1 cellular context compared by ENCODE assay signal in the genomic region with DNA sequence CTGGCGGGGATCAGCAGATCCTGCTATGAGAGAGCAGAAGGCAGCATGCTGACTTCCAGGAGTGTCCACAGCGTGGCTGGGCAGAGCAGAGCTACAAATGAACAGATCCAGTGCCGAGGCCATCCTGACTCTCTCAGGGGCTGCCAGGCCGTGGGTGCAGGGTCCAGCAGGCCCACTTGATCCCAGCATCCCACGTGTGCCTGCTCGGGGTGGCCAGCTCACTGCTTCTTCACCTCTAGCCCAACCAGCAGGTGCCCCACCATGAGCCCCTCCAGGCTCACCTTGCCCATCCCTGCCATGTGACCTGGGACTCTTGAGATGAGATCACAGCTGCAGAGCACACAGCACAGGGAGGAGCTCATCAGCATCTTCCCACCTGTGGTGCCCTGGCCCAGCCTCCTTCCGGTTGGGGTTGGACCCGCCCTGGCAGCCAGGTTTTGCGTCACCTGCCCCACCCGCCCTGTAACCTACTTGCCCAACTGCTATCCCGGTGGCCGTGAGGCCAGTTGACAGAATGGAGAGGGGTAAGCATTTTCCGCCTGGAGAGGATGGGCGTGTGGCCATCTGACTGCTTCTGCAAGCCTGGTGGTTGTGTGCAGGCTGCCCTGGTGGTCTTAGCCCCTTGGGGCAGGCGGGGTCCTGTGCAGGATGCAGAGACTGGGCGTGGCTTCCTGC.
A peak's percentile ranks its signal among the peaks of the same experiment; 100 is the strongest.
TF ChIP-seq lines count a peak whose summit lies in the region.

No MANE protein-coding gene starts in this region.

TF ChIP-seq in K562, 482 proteins besides CTCF, POLR2A, EP300 and RAD21 (continued from another document):
- TF ChIP-seq, protein P1, sequence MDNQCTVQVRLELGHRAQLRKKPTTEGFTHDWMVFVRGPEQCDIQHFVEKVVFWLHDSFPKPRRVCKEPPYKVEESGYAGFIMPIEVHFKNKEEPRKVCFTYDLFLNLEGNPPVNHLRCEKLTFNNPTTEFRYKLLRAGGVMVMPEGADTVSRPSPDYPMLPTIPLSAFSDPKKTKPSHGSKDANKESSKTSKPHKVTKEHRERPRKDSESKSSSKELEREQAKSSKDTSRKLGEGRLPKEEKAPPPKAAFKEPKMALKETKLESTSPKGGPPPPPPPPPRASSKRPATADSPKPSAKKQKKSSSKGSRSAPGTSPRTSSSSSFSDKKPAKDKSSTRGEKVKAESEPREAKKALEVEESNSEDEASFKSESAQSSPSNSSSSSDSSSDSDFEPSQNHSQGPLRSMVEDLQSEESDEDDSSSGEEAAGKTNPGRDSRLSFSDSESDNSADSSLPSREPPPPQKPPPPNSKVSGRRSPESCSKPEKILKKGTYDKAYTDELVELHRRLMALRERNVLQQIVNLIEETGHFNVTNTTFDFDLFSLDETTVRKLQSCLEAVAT (IDR thresholded peaks at IDR 0.05) = no peak
- peak; percentile 25 for TF ChIP-seq HMGN3 (IDR thresholded peaks at IDR 0.05; ENCODE audit: borderline replicate concordance, extremely low read depth, insufficient read length, low read depth, low read length)
- TF ChIP-seq ZBED1 (IDR thresholded peaks at IDR 0.05) = no peak
- TF ChIP-seq RBM39 (optimal IDR thresholded peaks at IDR 0.05; ENCODE audit: low read depth, low read length) = no peak
- TF ChIP-seq ZNF23 (CRISPR knock-in tag; IDR thresholded peaks at IDR 0.05) = no peak
- no peak for TF ChIP-seq SMARCC2 (IDR thresholded peaks at IDR 0.05; ENCODE audit: low read depth)
- no peak for TF ChIP-seq KHSRP (IDR thresholded peaks at IDR 0.05)
- no peak for TF ChIP-seq ZNF316 (IDR thresholded peaks at IDR 0.05)
- TF ChIP-seq POLR2G (IDR thresholded peaks at IDR 0.05; ENCODE audit: low read depth, low read length) = 0 out of 2 replicates have a peak, but pooled peaks have one; percentile 48
- no peak for TF ChIP-seq ZNF764 (CRISPR knock-in tag; IDR thresholded peaks at IDR 0.05; ENCODE audit: low read depth)
- TF ChIP-seq DDX20 (tag; IDR thresholded peaks at IDR 0.05; ENCODE audit: low read depth) = no peak
- no peak for TF ChIP-seq ZZZ3 (IDR thresholded peaks at IDR 0.05)
- no peak for TF ChIP-seq HLTF (IDR thresholded peaks at IDR 0.05)
- no peak for TF ChIP-seq SAFB2 (IDR thresholded peaks at IDR 0.05; ENCODE audit: borderline replicate concordance, low read depth, low read length, severe bottlenecking)
- TF ChIP-seq, protein P2, sequence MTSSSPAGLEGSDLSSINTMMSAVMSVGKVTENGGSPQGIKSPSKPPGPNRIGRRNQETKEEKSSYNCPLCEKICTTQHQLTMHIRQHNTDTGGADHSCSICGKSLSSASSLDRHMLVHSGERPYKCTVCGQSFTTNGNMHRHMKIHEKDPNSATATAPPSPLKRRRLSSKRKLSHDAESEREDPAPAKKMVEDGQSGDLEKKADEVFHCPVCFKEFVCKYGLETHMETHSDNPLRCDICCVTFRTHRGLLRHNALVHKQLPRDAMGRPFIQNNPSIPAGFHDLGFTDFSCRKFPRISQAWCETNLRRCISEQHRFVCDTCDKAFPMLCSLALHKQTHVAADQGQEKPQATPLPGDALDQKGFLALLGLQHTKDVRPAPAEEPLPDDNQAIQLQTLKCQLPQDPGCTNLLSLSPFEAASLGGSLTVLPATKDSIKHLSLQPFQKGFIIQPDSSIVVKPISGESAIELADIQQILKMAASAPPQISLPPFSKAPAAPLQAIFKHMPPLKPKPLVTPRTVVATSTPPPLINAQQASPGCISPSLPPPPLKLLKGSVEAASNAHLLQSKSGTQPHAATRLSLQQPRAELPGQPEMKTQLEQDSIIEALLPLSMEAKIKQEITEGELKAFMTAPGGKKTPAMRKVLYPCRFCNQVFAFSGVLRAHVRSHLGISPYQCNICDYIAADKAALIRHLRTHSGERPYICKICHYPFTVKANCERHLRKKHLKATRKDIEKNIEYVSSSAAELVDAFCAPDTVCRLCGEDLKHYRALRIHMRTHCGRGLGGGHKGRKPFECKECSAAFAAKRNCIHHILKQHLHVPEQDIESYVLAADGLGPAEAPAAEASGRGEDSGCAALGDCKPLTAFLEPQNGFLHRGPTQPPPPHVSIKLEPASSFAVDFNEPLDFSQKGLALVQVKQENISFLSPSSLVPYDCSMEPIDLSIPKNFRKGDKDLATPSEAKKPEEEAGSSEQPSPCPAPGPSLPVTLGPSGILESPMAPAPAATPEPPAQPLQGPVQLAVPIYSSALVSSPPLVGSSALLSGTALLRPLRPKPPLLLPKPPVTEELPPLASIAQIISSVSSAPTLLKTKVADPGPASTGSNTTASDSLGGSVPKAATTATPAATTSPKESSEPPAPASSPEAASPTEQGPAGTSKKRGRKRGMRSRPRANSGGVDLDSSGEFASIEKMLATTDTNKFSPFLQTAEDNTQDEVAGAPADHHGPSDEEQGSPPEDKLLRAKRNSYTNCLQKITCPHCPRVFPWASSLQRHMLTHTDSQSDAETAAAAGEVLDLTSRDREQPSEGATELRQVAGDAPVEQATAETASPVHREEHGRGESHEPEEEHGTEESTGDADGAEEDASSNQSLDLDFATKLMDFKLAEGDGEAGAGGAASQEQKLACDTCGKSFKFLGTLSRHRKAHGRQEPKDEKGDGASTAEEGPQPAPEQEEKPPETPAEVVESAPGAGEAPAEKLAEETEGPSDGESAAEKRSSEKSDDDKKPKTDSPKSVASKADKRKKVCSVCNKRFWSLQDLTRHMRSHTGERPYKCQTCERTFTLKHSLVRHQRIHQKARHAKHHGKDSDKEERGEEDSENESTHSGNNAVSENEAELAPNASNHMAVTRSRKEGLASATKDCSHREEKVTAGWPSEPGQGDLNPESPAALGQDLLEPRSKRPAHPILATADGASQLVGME (CRISPR knock-in tag; IDR thresholded peaks at IDR 0.05) = 0 out of 2 replicates have a peak, but pooled peaks have one; percentile 24
- no peak for TF ChIP-seq FOSL1 (tag; conservative IDR thresholded peaks at IDR 0.05)
- TF ChIP-seq, protein P3, sequence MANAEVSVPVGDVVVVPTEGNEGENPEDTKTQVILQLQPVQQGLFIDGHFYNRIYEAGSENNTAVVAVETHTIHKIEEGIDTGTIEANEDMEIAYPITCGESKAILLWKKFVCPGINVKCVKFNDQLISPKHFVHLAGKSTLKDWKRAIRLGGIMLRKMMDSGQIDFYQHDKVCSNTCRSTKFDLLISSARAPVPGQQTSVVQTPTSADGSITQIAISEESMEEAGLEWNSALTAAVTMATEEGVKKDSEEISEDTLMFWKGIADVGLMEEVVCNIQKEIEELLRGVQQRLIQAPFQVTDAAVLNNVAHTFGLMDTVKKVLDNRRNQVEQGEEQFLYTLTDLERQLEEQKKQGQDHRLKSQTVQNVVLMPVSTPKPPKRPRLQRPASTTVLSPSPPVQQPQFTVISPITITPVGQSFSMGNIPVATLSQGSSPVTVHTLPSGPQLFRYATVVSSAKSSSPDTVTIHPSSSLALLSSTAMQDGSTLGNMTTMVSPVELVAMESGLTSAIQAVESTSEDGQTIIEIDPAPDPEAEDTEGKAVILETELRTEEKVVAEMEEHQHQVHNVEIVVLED (CRISPR knock-in tag; IDR thresholded peaks at IDR 0.05) = no peak
- TF ChIP-seq, protein P4, sequence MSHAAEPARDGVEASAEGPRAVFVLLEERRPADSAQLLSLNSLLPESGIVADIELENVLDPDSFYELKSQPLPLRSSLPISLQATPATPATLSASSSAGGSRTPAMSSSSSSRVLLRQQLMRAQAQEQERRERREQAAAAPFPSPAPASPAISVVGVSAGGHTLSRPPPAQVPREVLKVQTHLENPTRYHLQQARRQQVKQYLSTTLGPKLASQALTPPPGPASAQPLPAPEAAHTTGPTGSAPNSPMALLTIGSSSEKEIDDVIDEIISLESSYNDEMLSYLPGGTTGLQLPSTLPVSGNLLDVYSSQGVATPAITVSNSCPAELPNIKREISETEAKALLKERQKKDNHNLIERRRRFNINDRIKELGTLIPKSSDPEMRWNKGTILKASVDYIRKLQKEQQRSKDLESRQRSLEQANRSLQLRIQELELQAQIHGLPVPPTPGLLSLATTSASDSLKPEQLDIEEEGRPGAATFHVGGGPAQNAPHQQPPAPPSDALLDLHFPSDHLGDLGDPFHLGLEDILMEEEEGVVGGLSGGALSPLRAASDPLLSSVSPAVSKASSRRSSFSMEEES (CRISPR knock-in tag; IDR thresholded peaks at IDR 0.05) = no peak
- no peak for TF ChIP-seq RBM25 (IDR thresholded peaks at IDR 0.05; ENCODE audit: low read depth, low read length, severe bottlenecking)
- TF ChIP-seq RBM17 (IDR thresholded peaks at IDR 0.05; ENCODE audit: borderline replicate concordance, low read depth, low read length) = no peak
- TF ChIP-seq RBBP5 (IDR thresholded peaks at IDR 0.05; ENCODE audit: borderline replicate concordance, insufficient read depth, low read length, poor library complexity, severe bottlenecking) = peak; percentile 59
- TF ChIP-seq, protein P5, sequence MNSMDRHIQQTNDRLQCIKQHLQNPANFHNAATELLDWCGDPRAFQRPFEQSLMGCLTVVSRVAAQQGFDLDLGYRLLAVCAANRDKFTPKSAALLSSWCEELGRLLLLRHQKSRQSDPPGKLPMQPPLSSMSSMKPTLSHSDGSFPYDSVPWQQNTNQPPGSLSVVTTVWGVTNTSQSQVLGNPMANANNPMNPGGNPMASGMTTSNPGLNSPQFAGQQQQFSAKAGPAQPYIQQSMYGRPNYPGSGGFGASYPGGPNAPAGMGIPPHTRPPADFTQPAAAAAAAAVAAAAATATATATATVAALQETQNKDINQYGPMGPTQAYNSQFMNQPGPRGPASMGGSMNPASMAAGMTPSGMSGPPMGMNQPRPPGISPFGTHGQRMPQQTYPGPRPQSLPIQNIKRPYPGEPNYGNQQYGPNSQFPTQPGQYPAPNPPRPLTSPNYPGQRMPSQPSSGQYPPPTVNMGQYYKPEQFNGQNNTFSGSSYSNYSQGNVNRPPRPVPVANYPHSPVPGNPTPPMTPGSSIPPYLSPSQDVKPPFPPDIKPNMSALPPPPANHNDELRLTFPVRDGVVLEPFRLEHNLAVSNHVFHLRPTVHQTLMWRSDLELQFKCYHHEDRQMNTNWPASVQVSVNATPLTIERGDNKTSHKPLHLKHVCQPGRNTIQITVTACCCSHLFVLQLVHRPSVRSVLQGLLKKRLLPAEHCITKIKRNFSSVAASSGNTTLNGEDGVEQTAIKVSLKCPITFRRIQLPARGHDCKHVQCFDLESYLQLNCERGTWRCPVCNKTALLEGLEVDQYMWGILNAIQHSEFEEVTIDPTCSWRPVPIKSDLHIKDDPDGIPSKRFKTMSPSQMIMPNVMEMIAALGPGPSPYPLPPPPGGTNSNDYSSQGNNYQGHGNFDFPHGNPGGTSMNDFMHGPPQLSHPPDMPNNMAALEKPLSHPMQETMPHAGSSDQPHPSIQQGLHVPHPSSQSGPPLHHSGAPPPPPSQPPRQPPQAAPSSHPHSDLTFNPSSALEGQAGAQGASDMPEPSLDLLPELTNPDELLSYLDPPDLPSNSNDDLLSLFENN (IDR thresholded peaks at IDR 0.05; ENCODE audit: low read depth in 2 of 2, low read length in 2 of 2) = no peak
- TF ChIP-seq MTF1 (CRISPR knock-in tag; IDR thresholded peaks at IDR 0.05; ENCODE audit: borderline replicate concordance) = no peak
- TF ChIP-seq GATAD2A (IDR thresholded peaks at IDR 0.05) = no peak
- TF ChIP-seq ASH1L (IDR thresholded peaks at IDR 0.05; ENCODE audit: borderline replicate concordance, low read depth, partially characterized antibody) = no peak
- TF ChIP-seq, protein P6, sequence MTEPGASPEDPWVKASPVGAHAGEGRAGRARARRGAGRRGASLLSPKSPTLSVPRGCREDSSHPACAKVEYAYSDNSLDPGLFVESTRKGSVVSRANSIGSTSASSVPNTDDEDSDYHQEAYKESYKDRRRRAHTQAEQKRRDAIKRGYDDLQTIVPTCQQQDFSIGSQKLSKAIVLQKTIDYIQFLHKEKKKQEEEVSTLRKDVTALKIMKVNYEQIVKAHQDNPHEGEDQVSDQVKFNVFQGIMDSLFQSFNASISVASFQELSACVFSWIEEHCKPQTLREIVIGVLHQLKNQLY (CRISPR knock-in tag; conservative IDR thresholded peaks at IDR 0.05) = no peak
- no peak for TF ChIP-seq DMBX1 (CRISPR knock-in tag; IDR thresholded peaks at IDR 0.05; ENCODE audit: borderline replicate concordance)
- TF ChIP-seq U2AF2 (optimal IDR thresholded peaks at IDR 0.05; ENCODE audit: low read depth, low read length) = no peak
